Comparison of ENCODE assay signal across 22 cellular contexts in genomic region chr5:133354323-133355161, GRCh38.
DNase-seq lines count a peak whose midpoint lies in the region.
"Had no signal": no experiment of that assay in that cellular context is flagged by ENCODE, and none has a peak within 500 bp of the region (broad histone marks: within the 10 kb centered on the region; RNA-seq: fewer than 3 reads in every experiment).

No MANE protein-coding gene starts in this region.

- no peak overlapping the region for H2BK120ac ChIP-seq in neuronal stem cell (ENCODE audit: low read depth, low read length)

- no peaks in the 10 kb centered on the region for H3K27me3 ChIP-seq in neuronal stem cell (ENCODE audit: control insufficient read depth in 3 of 3, insufficient read depth in 3 of 3, low read depth in 1 of 3, low read length in 3 of 3)
- H3K27me3 ChIP-seq: thyroid gland had no signal

- peak overlapping the region; percentile 82 for H2BK12ac ChIP-seq in neuronal stem cell (ENCODE audit: low read length)

- H3K9me3 ChIP-seq in neuronal stem cell (replicated peaks in 1 of 2; ENCODE audit: control insufficient read depth in 2 of 2, insufficient read depth in 1 of 2, low read depth in 1 of 2, low read length in 2 of 2): no peaks in the 10 kb centered on the region
- H3K9me3 ChIP-seq: esophagus squamous epithelium, thyroid gland had no signal

- H3K36me3 ChIP-seq in neuronal stem cell (replicated peaks in 1 of 2; ENCODE audit: control insufficient read depth in 2 of 2, insufficient read depth in 2 of 2, low read length in 2 of 2): no peaks in the 10 kb centered on the region
- H3K36me3 ChIP-seq: esophagus squamous epithelium, thyroid gland had no signal

- peak overlapping the region; percentile 51 for H2BK15ac ChIP-seq in neuronal stem cell (ENCODE audit: low read length)

- H3K14ac ChIP-seq in neuronal stem cell (ENCODE audit: low read length): no peak overlapping the region

- peak overlapping the region; percentile 20 for H3K18ac ChIP-seq in neuronal stem cell (ENCODE audit: low read length)

- no CpG with 5 or more reads among the region's 8 CpGs for WGBS in neuronal stem cell (ENCODE audit: extremely low coverage in 2 of 2, insufficient read length in 2 of 2, insufficient replicate concordance in 1 of 2), 2 donors

- no peak overlapping the region for H2AK5ac ChIP-seq in neuronal stem cell (ENCODE audit: low read depth, low read length)

- no peaks in the 10 kb centered on the region for H3K79me1 ChIP-seq in neuronal stem cell (ENCODE audit: low read depth, low read length)

- no peak overlapping the region for H2AFZ ChIP-seq in neuronal stem cell (ENCODE audit: low read length)

- no peak overlapping the region for H2BK5ac ChIP-seq in neuronal stem cell (ENCODE audit: low read length)

- H3K4me1 ChIP-seq in neuronal stem cell (ENCODE audit: control insufficient read depth in 2 of 2, insufficient read depth in 1 of 2, low read depth in 1 of 2, low read length in 2 of 2): peaks cover 16 to 18% of the 10 kb centered on the region in 2 donors
- H3K4me1 ChIP-seq: esophagus squamous epithelium, thyroid gland had no signal

- H3K9me3 Mint-ChIP-seq in activated naive CD4-positive, alpha-beta T cell treated with anti-CD3 and anti-CD28 coated beads, Interleukin-2, amount 10 ng/mL, durations not matched to agents 7 days and 5 days: no peaks in the 10 kb centered on the region
- H3K9me3 Mint-ChIP-seq: activated naive CD8-positive, alpha-beta T cell treated with anti-CD3 and anti-CD28 coated beads for 36 hours; activated T-helper 17 cell treated with anti-CD3 and anti-CD28 coated beads, Interleukin-2, amount 50 U/mL, for 72 hours; naive thymus-derived CD8-positive, alpha-beta T cell had no signal

- no peaks in the 10 kb centered on the region for H3K4me1 Mint-ChIP-seq in activated naive CD4-positive, alpha-beta T cell treated with anti-CD3 and anti-CD28 coated beads, Interleukin-2, amount 10 ng/mL, durations not matched to agents 7 days and 5 days
- H3K4me1 Mint-ChIP-seq: activated naive CD8-positive, alpha-beta T cell treated with anti-CD3 and anti-CD28 coated beads for 36 hours; activated T-helper 17 cell treated with anti-CD3 and anti-CD28 coated beads, Interleukin-2, amount 50 U/mL, for 72 hours; naive thymus-derived CD8-positive, alpha-beta T cell had no signal

- H3K4me3 ChIP-seq in Jurkat, Clone E6-1 (ENCODE audit: low read length): no peak overlapping the region
- H3K4me3 ChIP-seq in neuronal stem cell (ENCODE audit: low read length in 2 of 2): no peak overlapping the region
- H3K4me3 ChIP-seq: esophagus squamous epithelium, K562, skin epidermis, thyroid gland had no signal

- no peak overlapping the region for H3K4me2 ChIP-seq in neuronal stem cell (ENCODE audit: insufficient read depth, low read length, poor library complexity, severe bottlenecking)

- peaks cover 3% of the 10 kb centered on the region for H3K27me3 Mint-ChIP-seq in activated naive CD4-positive, alpha-beta T cell treated with anti-CD3 and anti-CD28 coated beads, Interleukin-2, amount 10 ng/mL, durations not matched to agents 7 days and 5 days

- no peak overlapping the region for H3K23ac ChIP-seq in neuronal stem cell (ENCODE audit: low read depth, low read length, poor library complexity)

- H4K8ac ChIP-seq in neuronal stem cell (ENCODE audit: low read depth, low read length): no peak overlapping the region

- H3K27ac ChIP-seq in neuronal stem cell (replicated peaks; ENCODE audit: low read length): peak overlapping the region; percentile 70
- H3K27ac ChIP-seq: esophagus squamous epithelium, skin epidermis, thyroid gland had no signal

- no peak overlapping the region for H3K4ac ChIP-seq in neuronal stem cell (ENCODE audit: low read length)

- H4K91ac ChIP-seq in neuronal stem cell (ENCODE audit: low read depth, low read length, poor library complexity): no peak overlapping the region

- CTCF ChIA-PET in activated naive CD4-positive, alpha-beta T cell treated with anti-CD3 and anti-CD28 coated beads, Interleukin-2, amount 10 ng/mL, durations not matched to agents 7 days and 5 days (lab: Charles Lee): no interaction called here

- no peak overlapping the region for H3K9ac ChIP-seq in neuronal stem cell (ENCODE audit: low read depth, low read length, poor library complexity)

- DNase-seq in Jurkat, Clone E6-1 (ENCODE audit: low read depth, low spot score): peak; percentile 86
- DNase-seq in NCI-H526 (lab: John Stamatoyannopoulos, UW): peak; percentile 76 to 82
- peak; percentile 30 for DNase-seq in UCSD-AML1 (lab: John Stamatoyannopoulos, UW; ENCODE audit: unreplicated experiment)
- no peak for DNase-seq in neuronal stem cell (ENCODE audit: low spot score)
- no peak for DNase-seq in iPS-NIHi7 (ENCODE audit: extremely low spot score)
- no peak for DNase-seq in activated naive CD4-positive, alpha-beta T cell treated with anti-CD3 and anti-CD28 coated beads, Interleukin-2, amount 10 ng/mL, durations not matched to agents 7 days and 5 days
- no peak for DNase-seq in COLO668 (lab: John Stamatoyannopoulos, UW; ENCODE audit: unreplicated experiment)
- DNase-seq: activated CD4-positive, CD25-positive, alpha-beta regulatory T cell treated with anti-CD3 and anti-CD28 coated beads, Interleukin-2, amount 50 U/mL, for 72 hours; activated naive CD8-positive, alpha-beta T cell treated with anti-CD3 and anti-CD28 coated beads for 36 hours; effector memory CD4-positive, alpha-beta T cell; esophagus squamous epithelium; H7; mesendoderm; naive thymus-derived CD8-positive, alpha-beta T cell; NCI-H748 treated with DMSO at 0.1 percent for 48 hours; stimulated activated CD4-positive, alpha-beta T cell treated with anti-CD3 and anti-CD28 coated beads, Interleukin-2, amount 100 ng/mL, for 24 hours; stimulated activated naive CD4-positive, alpha-beta T cell; T1000; thyroid gland had no signal

- H3K36me3 Mint-ChIP-seq in activated naive CD4-positive, alpha-beta T cell treated with anti-CD3 and anti-CD28 coated beads, Interleukin-2, amount 10 ng/mL, durations not matched to agents 7 days and 5 days: no peaks in the 10 kb centered on the region
- H3K36me3 Mint-ChIP-seq: activated naive CD8-positive, alpha-beta T cell treated with anti-CD3 and anti-CD28 coated beads for 36 hours; naive thymus-derived CD8-positive, alpha-beta T cell had no signal

- H3K4me3 Mint-ChIP-seq in activated naive CD4-positive, alpha-beta T cell treated with anti-CD3 and anti-CD28 coated beads, Interleukin-2, amount 10 ng/mL, durations not matched to agents 7 days and 5 days: no peak overlapping the region
- H3K4me3 Mint-ChIP-seq: activated naive CD8-positive, alpha-beta T cell treated with anti-CD3 and anti-CD28 coated beads for 36 hours; activated T-helper 17 cell treated with anti-CD3 and anti-CD28 coated beads, Interleukin-2, amount 50 U/mL, for 72 hours; naive thymus-derived CD8-positive, alpha-beta T cell had no signal

- H3K27ac Mint-ChIP-seq in activated naive CD4-positive, alpha-beta T cell treated with anti-CD3 and anti-CD28 coated beads, Interleukin-2, amount 10 ng/mL, durations not matched to agents 7 days and 5 days: no peak overlapping the region
- H3K27ac Mint-ChIP-seq: activated naive CD8-positive, alpha-beta T cell treated with anti-CD3 and anti-CD28 coated beads for 36 hours; activated T-helper 17 cell treated with anti-CD3 and anti-CD28 coated beads, Interleukin-2, amount 50 U/mL, for 72 hours had no signal

Comparison
In these comparisons a context has a peak if more than half of its experiments do, and no peak if none do; other contexts are left out.
1. DNase-seq: peak in Jurkat, Clone E6-1 (single experiment), NCI-H526 (2 of 2) and UCSD-AML1 (single experiment); none in neuronal stem cell (single experiment), iPS-NIHi7 (single experiment), activated naive CD4-positive, alpha-beta T cell treated with anti-CD3 and anti-CD28 coated beads, Interleukin-2, amount 10 ng/mL, durations not matched to agents 7 days and 5 days (single experiment) and COLO668 (single experiment).